Comparison of ENCODE assay signal across 15 cellular contexts in the genomic region with DNA sequence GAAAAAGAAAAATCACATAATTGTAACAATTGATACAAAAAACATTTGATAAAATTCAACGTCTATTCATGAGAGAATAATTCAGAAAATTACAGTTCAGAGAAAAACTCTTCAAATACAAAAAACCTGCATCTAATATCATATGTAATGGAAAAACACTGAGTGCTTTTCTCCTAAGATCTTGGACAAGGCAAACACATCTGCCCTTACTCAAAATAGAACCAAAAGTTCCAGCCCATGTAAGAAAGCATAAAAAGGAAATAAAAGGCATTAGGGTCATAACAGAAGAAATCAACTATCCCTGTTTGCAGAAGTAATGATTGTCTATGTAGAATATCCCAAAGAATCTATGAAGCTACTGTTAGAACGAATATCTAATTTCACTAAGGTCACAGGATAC.
"Had no signal": no experiment of that assay in that cellular context is flagged by ENCODE, and none has a peak within 500 bp of the region (broad histone marks: within the 10 kb centered on the region; RNA-seq: fewer than 3 reads in every experiment).

No MANE protein-coding gene starts in this region.

- H3K4me1 ChIP-seq: breast epithelium, parathyroid adenoma had no signal

- H3K27ac ChIP-seq: breast epithelium, dorsolateral prefrontal cortex, parathyroid adenoma, tibial artery had no signal

- FAIRE-seq: urothelium cell line had no signal

- H3K27me3 ChIP-seq: breast epithelium, dorsolateral prefrontal cortex, tibial artery had no signal

- H3K36me3 ChIP-seq: breast epithelium, tibial artery had no signal

- H3K9ac ChIP-seq: parathyroid adenoma had no signal

- H3K4me3 Mint-ChIP-seq: activated CD4-positive, alpha-beta T cell treated with anti-CD3 and anti-CD28 coated beads, Interleukin-2, amount 10 ng/mL, durations not matched to agents 7 days and 5 days; activated naive CD8-positive, alpha-beta T cell treated with anti-CD3 and anti-CD28 coated beads for 36 hours had no signal

- H3K9me3 ChIP-seq: breast epithelium, tibial artery had no signal

- H3K27me3 Mint-ChIP-seq: activated CD4-positive, alpha-beta T cell treated with anti-CD3 and anti-CD28 coated beads, Interleukin-2, amount 10 ng/mL, durations not matched to agents 7 days and 5 days; activated naive CD8-positive, alpha-beta T cell treated with anti-CD3 and anti-CD28 coated beads for 36 hours had no signal

- H3K4me3 ChIP-seq: breast epithelium, dorsolateral prefrontal cortex, tibial artery had no signal

- H3K9me3 Mint-ChIP-seq: activated CD4-positive, alpha-beta T cell treated with anti-CD3 and anti-CD28 coated beads, Interleukin-2, amount 10 ng/mL, durations not matched to agents 7 days and 5 days; activated naive CD8-positive, alpha-beta T cell treated with anti-CD3 and anti-CD28 coated beads for 36 hours had no signal

- DNase-seq: activated CD4-positive, alpha-beta T cell treated with anti-CD3 and anti-CD28 coated beads, Interleukin-2, amount 10 ng/mL, durations not matched to agents 7 days and 5 days; activated CD4-positive, CD25-positive, alpha-beta regulatory T cell; activated CD8-positive, alpha-beta memory T cell treated with anti-CD3 and anti-CD28 coated beads, Interleukin-2, amount 50 U/mL, for 48 hours; activated gamma-delta T cell treated with Interleukin-2 at 50 U/mL for 16 hours; activated naive CD8-positive, alpha-beta T cell treated with anti-CD3 and anti-CD28 coated beads for 36 hours; dorsolateral prefrontal cortex; erythroblast; hypothalamus; retina; stimulated activated CD4-positive, alpha-beta T cell treated with anti-CD3 and anti-CD28 coated beads, Interleukin-4, amount 100 ng/mL, for 24 hours; stimulated activated naive CD4-positive, alpha-beta T cell; tibial artery had no signal

- H3K27ac Mint-ChIP-seq: activated CD4-positive, alpha-beta T cell treated with anti-CD3 and anti-CD28 coated beads, Interleukin-2, amount 10 ng/mL, durations not matched to agents 7 days and 5 days; activated naive CD8-positive, alpha-beta T cell treated with anti-CD3 and anti-CD28 coated beads for 36 hours had no signal

- H3K4me1 Mint-ChIP-seq: activated CD4-positive, alpha-beta T cell treated with anti-CD3 and anti-CD28 coated beads, Interleukin-2, amount 10 ng/mL, durations not matched to agents 7 days and 5 days; activated naive CD8-positive, alpha-beta T cell treated with anti-CD3 and anti-CD28 coated beads for 36 hours had no signal

- H3K36me3 Mint-ChIP-seq: activated naive CD8-positive, alpha-beta T cell treated with anti-CD3 and anti-CD28 coated beads for 36 hours had no signal
